1 cellular context compared by ENCODE assay signal in the genomic region with DNA sequence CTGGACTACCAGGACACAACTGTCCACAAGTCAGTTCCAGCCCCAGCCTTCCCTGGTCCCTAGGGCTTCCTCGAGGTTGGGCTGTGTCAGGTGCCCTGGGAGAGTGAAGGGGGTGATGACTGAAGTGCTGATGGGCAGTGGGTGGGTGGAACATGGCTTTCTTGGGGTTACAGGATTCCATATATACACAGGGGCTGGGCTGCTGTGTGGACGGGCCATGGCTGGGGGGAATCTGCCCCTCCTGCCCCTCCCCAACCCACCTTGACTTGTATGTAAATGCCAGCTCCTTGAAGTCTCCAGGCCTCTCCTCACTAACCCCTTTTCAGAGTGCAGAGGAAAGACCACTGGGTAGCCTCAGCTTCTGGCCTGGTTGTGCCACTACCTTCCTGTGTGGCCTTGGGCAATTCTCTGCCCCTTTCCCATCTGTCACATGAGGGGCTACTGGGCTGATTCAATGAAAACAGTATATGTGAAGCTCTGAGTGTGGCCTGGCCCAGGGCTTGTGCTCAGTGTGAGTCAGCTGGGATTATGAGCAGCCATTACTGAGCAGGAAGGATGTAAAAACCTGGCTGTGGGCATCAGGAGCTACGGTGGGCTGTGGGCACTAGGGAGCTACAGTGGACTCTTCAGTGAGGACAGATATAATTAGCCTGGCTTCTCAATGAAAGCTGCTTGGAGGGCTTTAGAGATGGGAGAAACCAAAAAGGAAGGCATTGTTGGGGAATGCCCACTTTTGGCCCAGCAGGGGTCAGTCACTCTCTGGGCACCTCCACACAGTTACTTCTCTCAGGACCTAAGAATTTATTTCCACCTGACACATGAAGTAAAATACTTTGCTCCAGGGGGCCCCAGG.
TF ChIP-seq lines count a peak whose summit lies in the region.

No MANE protein-coding gene starts in this region.

TF ChIP-seq in HepG2, 621 proteins besides CTCF, POLR2A, EP300 and RAD21:
- TF ChIP-seq, protein P1, sequence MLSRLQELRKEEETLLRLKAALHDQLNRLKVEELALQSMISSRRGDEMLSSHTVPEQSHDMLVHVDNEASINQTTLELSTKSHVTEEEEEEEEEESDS (CRISPR knock-in tag; IDR thresholded peaks at IDR 0.05; ENCODE audit: borderline replicate concordance) = no peak
- TF ChIP-seq NAIF1 (CRISPR knock-in tag; IDR thresholded peaks at IDR 0.05; ENCODE audit: borderline replicate concordance) (no peak), STAG1 (CRISPR knock-in tag; IDR thresholded peaks at IDR 0.05) (peak; percentile 79), SMC3 (IDR thresholded peaks at IDR 0.05; ENCODE audit: low read length) (peak; percentile 78)
